Comparison of ENCODE assay signal across 8 cellular contexts in the genomic region with DNA sequence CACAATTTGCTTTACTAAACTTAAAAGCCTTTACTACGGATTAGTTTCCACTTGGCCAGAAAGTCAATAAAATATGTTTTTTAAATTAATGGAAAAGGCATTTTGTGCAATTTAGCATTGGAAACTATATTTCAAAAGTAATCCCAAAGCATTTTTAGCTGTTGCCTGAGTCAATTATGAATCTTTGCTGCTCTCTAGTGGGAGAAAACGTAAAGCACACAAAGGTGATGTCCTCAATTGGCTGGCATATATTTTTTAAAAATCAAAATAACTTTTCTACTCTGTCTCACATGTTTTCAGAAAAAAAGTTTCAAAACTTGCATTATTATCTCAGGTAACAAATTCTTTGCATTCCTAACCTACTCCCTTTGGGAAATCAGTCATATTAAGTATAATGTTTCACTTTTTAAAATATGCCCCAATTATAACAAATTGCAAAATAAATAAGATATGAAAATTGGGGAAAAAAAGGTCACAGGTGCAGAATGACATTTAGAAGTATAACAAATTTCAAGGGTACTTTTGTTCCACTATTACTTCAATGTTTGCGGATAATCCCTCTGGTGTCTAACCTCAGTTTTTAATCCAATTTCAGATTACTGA. TPM values are rescaled to one million over a fixed set of nuclear protein-coding genes. Genes with fewer than 3 reads are reported as not detected.
A peak's percentile ranks its signal among the peaks of the same experiment; 100 is the strongest.
DNase-seq lines count a peak whose midpoint lies in the region; ATAC-seq and TF ChIP-seq lines count a peak whose summit lies in the region.

No MANE protein-coding gene starts in this region.

- TF ChIP-seq CTCF in heart right ventricle (IDR thresholded peaks at IDR 0.05): peak; percentile 19 to 79 (median 63)
- TF ChIP-seq CTCF in WI38 (IDR thresholded peaks at IDR 0.05; ENCODE audit: low read depth, low read length): peak; percentile 42; the same call in 1 of the 2 replicates
- TF ChIP-seq CTCF in tibial artery (IDR thresholded peaks at IDR 0.05): peak; percentile 48 to 54

- intact Hi-C loops in heart right ventricle (cut with DNase I) (loop anchor here in 9 of 10 donors (1.0 to 10.0 kb wide), 8 partner anchors 61 to 219 kb away; a partner anchor contains a TSS), left ventricle myocardium superior (cut with micrococcal nuclease) (no loop called here), tibial artery (cut with DNase I; ENCODE audit: low total_unique reads) (loop anchor here (10.0 kb wide), 1 partner anchor 214 kb away; no protein-coding TSS in a partner anchor)

- H3K4me1 ChIP-seq in heart right ventricle (no peaks in the 10 kb centered on the region), tibial artery (no peaks in the 10 kb centered on the region)

- ATAC-seq in heart right ventricle (no peak), left ventricle myocardium superior (no peak), HG03135 (IDR thresholded peaks at IDR 0.05; ENCODE audit: unreplicated experiment) (no peak)

- no peak overlapping the region for H3K4me3 ChIP-seq in heart right ventricle
- H3K4me3 ChIP-seq in WI38 (ENCODE audit: low read depth, low read length): no peak overlapping the region
- H3K4me3 ChIP-seq in tibial artery: no peak overlapping the region

- no peaks in the 10 kb centered on the region for H3K9me3 ChIP-seq in heart right ventricle
- no peaks in the 10 kb centered on the region for H3K9me3 ChIP-seq in tibial artery

- H3K27ac ChIP-seq in heart right ventricle: no peak overlapping the region
- H3K27ac ChIP-seq in tibial artery: no peak overlapping the region

- DNase-seq in heart right ventricle (peak in 1 of 2 donors; percentile 19), left ventricle myocardium superior (no peak), LHCN-M2 (ENCODE audit: low read depth) (peak; percentile 37), hepatic stellate cell (ENCODE audit: low spot score) (peak; percentile 12), tibial artery (no peak), T-helper 1 cell (no peak)

- H3K27me3 ChIP-seq in heart right ventricle: no peaks in the 10 kb centered on the region
- H3K27me3 ChIP-seq in tibial artery: no peaks in the 10 kb centered on the region

- 28% methylated on average over 3 of the region's 3 CpGs for WGBS in heart right ventricle, 2 donors

- H3K36me3 ChIP-seq in heart right ventricle (no peaks in the 10 kb centered on the region), tibial artery (no peaks in the 10 kb centered on the region)

RNA-seq across cellular contexts. Expression of a gene that starts 47.2 kb away (rescaled TPM):
- not detected for total RNA-seq in heart right ventricle
- not detected for polyA plus RNA-seq in heart right ventricle
- total RNA-seq in left ventricle myocardium superior: not detected
- total RNA-seq in LHCN-M2 (2014; rRNA removed): not detected in 2 replicates
- polyA plus RNA-seq in LHCN-M2 (2012): not detected

Comparison
In these comparisons a context has a peak if more than half of its experiments do, and no peak if none do; other contexts are left out.
1. DNase-seq: peak in LHCN-M2 (single experiment) and hepatic stellate cell (single experiment); none in left ventricle myocardium superior (single experiment), tibial artery (0 of 2) and T-helper 1 cell (0 of 5).
2. Peak in every context shown above with its lines, with median percentiles within 50 percentile points of each other: CTCF ChIP-seq.